2 cellular contexts compared by ENCODE assay signal in genomic region chr1:1780598-1781525, GRCh38.
TF ChIP-seq lines count a peak whose summit lies in the region.

No MANE protein-coding gene starts in this region.

TF ChIP-seq in GM23338, 12 proteins besides CTCF, POLR2A, EP300 and RAD21 (continued from another document):
- TF ChIP-seq, protein P1, sequence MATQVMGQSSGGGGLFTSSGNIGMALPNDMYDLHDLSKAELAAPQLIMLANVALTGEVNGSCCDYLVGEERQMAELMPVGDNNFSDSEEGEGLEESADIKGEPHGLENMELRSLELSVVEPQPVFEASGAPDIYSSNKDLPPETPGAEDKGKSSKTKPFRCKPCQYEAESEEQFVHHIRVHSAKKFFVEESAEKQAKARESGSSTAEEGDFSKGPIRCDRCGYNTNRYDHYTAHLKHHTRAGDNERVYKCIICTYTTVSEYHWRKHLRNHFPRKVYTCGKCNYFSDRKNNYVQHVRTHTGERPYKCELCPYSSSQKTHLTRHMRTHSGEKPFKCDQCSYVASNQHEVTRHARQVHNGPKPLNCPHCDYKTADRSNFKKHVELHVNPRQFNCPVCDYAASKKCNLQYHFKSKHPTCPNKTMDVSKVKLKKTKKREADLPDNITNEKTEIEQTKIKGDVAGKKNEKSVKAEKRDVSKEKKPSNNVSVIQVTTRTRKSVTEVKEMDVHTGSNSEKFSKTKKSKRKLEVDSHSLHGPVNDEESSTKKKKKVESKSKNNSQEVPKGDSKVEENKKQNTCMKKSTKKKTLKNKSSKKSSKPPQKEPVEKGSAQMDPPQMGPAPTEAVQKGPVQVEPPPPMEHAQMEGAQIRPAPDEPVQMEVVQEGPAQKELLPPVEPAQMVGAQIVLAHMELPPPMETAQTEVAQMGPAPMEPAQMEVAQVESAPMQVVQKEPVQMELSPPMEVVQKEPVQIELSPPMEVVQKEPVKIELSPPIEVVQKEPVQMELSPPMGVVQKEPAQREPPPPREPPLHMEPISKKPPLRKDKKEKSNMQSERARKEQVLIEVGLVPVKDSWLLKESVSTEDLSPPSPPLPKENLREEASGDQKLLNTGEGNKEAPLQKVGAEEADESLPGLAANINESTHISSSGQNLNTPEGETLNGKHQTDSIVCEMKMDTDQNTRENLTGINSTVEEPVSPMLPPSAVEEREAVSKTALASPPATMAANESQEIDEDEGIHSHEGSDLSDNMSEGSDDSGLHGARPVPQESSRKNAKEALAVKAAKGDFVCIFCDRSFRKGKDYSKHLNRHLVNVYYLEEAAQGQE (IDR thresholded peaks at IDR 0.05; ENCODE audit: unreplicated experiment), result no peak
- TF ChIP-seq POLR2AphosphoS5 (IDR thresholded peaks at IDR 0.05; ENCODE audit: low read depth) (no peak), ZNF114 (CRISPR knock-in tag; IDR thresholded peaks at IDR 0.05) (no peak)
- TF ChIP-seq, protein P2, sequence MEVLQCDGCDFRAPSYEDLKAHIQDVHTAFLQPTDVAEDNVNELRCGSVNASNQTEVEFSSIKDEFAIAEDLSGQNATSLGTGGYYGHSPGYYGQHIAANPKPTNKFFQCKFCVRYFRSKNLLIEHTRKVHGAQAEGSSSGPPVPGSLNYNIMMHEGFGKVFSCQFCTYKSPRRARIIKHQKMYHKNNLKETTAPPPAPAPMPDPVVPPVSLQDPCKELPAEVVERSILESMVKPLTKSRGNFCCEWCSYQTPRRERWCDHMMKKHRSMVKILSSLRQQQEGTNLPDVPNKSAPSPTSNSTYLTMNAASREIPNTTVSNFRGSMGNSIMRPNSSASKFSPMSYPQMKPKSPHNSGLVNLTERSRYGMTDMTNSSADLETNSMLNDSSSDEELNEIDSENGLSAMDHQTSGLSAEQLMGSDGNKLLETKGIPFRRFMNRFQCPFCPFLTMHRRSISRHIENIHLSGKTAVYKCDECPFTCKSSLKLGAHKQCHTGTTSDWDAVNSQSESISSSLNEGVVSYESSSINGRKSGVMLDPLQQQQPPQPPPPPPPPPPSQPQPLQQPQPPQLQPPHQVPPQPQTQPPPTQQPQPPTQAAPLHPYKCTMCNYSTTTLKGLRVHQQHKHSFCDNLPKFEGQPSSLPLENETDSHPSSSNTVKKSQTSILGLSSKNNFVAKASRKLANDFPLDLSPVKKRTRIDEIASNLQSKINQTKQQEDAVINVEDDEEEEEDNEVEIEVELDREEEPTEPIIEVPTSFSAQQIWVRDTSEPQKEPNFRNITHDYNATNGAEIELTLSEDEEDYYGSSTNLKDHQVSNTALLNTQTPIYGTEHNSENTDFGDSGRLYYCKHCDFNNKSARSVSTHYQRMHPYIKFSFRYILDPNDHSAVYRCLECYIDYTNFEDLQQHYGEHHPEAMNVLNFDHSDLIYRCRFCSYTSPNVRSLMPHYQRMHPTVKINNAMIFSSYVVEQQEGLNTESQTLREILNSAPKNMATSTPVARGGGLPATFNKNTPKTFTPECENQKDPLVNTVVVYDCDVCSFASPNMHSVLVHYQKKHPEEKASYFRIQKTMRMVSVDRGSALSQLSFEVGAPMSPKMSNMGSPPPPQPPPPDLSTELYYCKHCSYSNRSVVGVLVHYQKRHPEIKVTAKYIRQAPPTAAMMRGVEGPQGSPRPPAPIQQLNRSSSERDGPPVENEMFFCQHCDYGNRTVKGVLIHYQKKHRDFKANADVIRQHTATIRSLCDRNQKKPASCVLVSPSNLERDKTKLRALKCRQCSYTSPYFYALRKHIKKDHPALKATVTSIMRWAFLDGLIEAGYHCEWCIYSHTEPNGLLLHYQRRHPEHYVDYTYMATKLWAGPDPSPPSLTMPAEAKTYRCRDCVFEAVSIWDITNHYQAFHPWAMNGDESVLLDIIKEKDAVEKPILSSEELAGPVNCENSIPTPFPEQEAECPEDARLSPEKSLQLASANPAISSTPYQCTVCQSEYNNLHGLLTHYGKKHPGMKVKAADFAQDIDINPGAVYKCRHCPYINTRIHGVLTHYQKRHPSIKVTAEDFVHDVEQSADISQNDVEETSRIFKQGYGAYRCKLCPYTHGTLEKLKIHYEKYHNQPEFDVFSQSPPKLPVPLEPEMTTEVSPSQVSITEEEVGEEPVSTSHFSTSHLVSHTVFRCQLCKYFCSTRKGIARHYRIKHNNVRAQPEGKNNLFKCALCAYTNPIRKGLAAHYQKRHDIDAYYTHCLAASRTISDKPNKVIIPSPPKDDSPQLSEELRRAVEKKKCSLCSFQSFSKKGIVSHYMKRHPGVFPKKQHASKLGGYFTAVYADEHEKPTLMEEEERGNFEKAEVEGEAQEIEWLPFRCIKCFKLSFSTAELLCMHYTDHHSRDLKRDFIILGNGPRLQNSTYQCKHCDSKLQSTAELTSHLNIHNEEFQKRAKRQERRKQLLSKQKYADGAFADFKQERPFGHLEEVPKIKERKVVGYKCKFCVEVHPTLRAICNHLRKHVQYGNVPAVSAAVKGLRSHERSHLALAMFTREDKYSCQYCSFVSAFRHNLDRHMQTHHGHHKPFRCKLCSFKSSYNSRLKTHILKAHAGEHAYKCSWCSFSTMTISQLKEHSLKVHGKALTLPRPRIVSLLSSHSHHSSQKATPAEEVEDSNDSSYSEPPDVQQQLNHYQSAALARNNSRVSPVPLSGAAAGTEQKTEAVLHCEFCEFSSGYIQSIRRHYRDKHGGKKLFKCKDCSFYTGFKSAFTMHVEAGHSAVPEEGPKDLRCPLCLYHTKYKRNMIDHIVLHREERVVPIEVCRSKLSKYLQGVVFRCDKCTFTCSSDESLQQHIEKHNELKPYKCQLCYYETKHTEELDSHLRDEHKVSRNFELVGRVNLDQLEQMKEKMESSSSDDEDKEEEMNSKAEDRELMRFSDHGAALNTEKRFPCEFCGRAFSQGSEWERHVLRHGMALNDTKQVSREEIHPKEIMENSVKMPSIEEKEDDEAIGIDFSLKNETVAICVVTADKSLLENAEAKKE (CRISPR knock-in tag; IDR thresholded peaks at IDR 0.05), result no peak

TF ChIP-seq in SK-N-SH, 30 proteins besides CTCF, POLR2A, EP300 and RAD21 (continued from another document):
- TF ChIP-seq TCF12 (IDR thresholded peaks at IDR 0.05), result no peak
- peak; percentile 41 for TF ChIP-seq GATA2 (CRISPR knock-in tag; IDR thresholded peaks at IDR 0.05)
- TF ChIP-seq SMC3 (IDR thresholded peaks at IDR 0.05; ENCODE audit: low read depth, low read length), result no peak
- no peak for TF ChIP-seq JUND (IDR thresholded peaks at IDR 0.05)
